ENCODE assay signal across 24 cellular contexts in genomic region chr3:89474333-89475130, GRCh38.
"Had no signal": no experiment of that assay in that cellular context is flagged by ENCODE, and none has a peak within 500 bp of the region (broad histone marks: within the 10 kb centered on the region; RNA-seq: fewer than 3 reads in every experiment).

No MANE protein-coding gene starts in this region.

- H3K27ac ChIP-seq: dorsolateral prefrontal cortex, epithelial cell of prostate, gastrocnemius medialis, lower lobe of right lung, psoas muscle, sigmoid colon, stomach, tibial artery had no signal

- H3K9me3 ChIP-seq: gastrocnemius medialis, lower lobe of right lung, psoas muscle, sigmoid colon, stomach, tibial artery had no signal

- H3K4me1 ChIP-seq: gastrocnemius medialis, lower lobe of right lung, psoas muscle, sigmoid colon, tibial artery had no signal

- ATAC-seq: esophagus mucosa; gastrocnemius medialis; left ventricle myocardium superior; lower lobe of right lung; naive thymus-derived CD8-positive, alpha-beta T cell; psoas muscle; right cardiac atrium; stimulated activated effector memory CD8-positive, alpha-beta T cell treated with anti-CD3 and anti-CD28 coated beads, Interleukin-12 subunit alpha, Interleukin-12 subunit beta, amount 100 ng/mL, for 72 hours had no signal

- H3K36me3 ChIP-seq: gastrocnemius medialis, lower lobe of right lung, sigmoid colon, stomach, tibial artery had no signal

- H3K27me3 ChIP-seq: dorsolateral prefrontal cortex, gastrocnemius medialis, sigmoid colon, stomach, tibial artery had no signal

- H3K4me3 ChIP-seq: dorsolateral prefrontal cortex, gastrocnemius medialis, lower lobe of right lung, psoas muscle, sigmoid colon, stomach, tibial artery had no signal

- DNase-seq: dorsolateral prefrontal cortex; effector CD4-positive, alpha-beta T cell; foreskin fibroblast; gastrocnemius medialis; hypothalamus; immature natural killer cell; islet precursor cell; left ventricle myocardium superior; lower lobe of right lung; naive thymus-derived CD8-positive, alpha-beta T cell; nephron progenitor cell; nucleus accumbens; posterior cingulate gyrus; psoas muscle; right cardiac atrium; sigmoid colon; stimulated activated CD4-positive, alpha-beta T cell treated with anti-CD3 and anti-CD28 coated beads, Interleukin-2, amount 100 ng/mL, for 24 hours; stimulated activated CD4-positive, alpha-beta T cell treated with anti-CD3 and anti-CD28 coated beads, Interleukin-4, amount 100 ng/mL, for 24 hours; stimulated activated naive CD4-positive, alpha-beta T cell treated with Interleukin-2 at 50 U/mL for 16 hours; stomach; tibial artery had no signal
